Comparison of ENCODE assay signal across 8 cellular contexts in the genomic region with DNA sequence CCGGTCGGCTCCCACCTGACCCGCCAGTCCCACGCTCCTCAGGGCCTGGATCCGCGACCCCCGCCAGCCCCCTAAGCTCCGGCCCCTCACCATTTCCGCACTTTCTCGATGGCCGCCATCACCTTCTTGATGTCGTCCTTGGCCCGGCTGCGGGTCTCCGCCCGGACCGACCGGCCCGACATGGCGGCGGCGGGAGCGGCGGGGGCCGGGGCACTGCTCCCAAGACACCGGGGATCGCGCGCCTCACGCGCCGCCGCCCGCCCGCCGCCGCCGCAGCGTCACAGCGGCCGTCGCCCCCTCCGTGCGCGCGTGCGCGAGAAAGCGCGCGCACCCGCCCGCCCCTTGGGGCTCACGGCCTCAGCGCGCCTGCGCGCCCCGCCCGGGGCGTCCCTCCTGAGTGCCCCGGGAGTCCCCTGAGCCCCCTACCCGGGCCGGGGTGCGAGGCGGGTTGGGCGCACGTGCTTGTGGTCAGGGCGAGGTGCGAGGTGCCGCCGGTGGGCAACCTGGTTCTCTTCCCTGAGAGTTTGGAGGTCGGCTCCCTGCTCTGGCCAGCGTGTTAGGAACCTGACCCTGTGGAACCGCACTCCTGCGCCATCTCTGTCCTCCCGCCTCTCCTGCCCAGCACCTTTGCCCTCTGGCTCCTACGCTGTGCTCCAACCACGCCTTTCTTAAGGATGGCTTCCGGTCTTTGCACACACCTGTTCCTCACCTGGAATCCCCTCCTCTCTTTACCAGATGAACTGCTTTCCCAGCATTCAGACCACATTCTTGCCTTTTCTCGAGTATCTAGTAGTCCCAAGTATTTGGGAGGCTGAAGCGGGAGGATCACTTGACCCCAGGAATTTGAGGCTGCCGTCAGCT. TPM values are rescaled to one million over a fixed set of nuclear protein-coding genes. Genes with fewer than 3 reads are reported as not detected.
DNase-seq lines count a peak whose midpoint lies in the region; ATAC-seq, FAIRE-seq and TF ChIP-seq lines count a peak whose summit lies in the region.

Gene BCL7B (minus strand): TSS at position 294 of the 861 bp plus-strand sequence. CDS start 112 bp downstream, at position 182.

- no peak for TF ChIP-seq CTCF in kidney (IDR thresholded peaks at IDR 0.05; ENCODE audit: borderline replicate concordance, extremely low read depth, insufficient read depth)

- intact Hi-C loops in kidney (cut with DNase I), result no loop called here

- H3K4me3 ChIP-seq in kidney (ENCODE audit: low read length in 2 of 2), result peak within 1 kb of the TSS; percentile 74 to 81

- peaks cover 0 to 16% of the 10 kb centered on the region in 2 donors for H3K4me1 ChIP-seq in kidney (ENCODE audit: control insufficient read depth in 1 of 2, insufficient read depth in 1 of 2, low read depth in 1 of 2, low read length in 2 of 2)

- H3K36me3 ChIP-seq in kidney (ENCODE audit: control insufficient read depth in 1 of 2, insufficient read depth in 2 of 2, low read length in 2 of 2), result no peaks in the 10 kb centered on the region

- peak; percentile 74 to 84 for DNase-seq in NCI-H2081 (lab: John Stamatoyannopoulos, UW)
- DNase-seq in NCI-H2081 treated with DMSO at 0.1 percent for 48 hours (lab: John Stamatoyannopoulos, UW), result no peak
- DNase-seq in NCI-H2029 (lab: John Stamatoyannopoulos, UW), result peak; percentile 50
- DNase-seq in cerebellar cortex (ENCODE audit: low spot score), result peak; percentile 61
- peak; percentile 92 for DNase-seq in kidney
- DNase-seq in stimulated activated CD4-positive, alpha-beta T cell treated with anti-CD3 and anti-CD28 coated beads, Interleukin-15, amount 100 ng/mL, for 1 hour (ENCODE audit: low read depth in 1 of 2, low spot score in 1 of 2), result peak; percentile 65 to 68

- peak; percentile 50 for ATAC-seq in HG02840 (IDR thresholded peaks at IDR 0.05; ENCODE audit: low FRiP score, unreplicated experiment)
- peak; percentile 58 to 64 for ATAC-seq in activated CD4-positive, CD25-positive, alpha-beta regulatory T cell treated with anti-CD3 and anti-CD28 coated beads, Interleukin-2, amount 50 U/mL, for 24 hours

- H3K9me3 ChIP-seq in kidney (ENCODE audit: control insufficient read depth in 1 of 2, low read length in 2 of 2), result no peaks in the 10 kb centered on the region

- H3K27ac ChIP-seq in kidney (ENCODE audit: low read depth in 2 of 2, low read length in 2 of 2), result peak within 1 kb of the TSS; percentile 99 to 100

- peak within 1 kb of the TSS; percentile 66 to 81 for H3K9ac ChIP-seq in kidney (ENCODE audit: low read length in 2 of 2)

- no peak for FAIRE-seq in kidney (lab: Jason Lieb, UNC)

RNA-seq across cellular contexts. Expression of gene BCL7B, which starts in this region (rescaled TPM):
- total RNA-seq in kidney, result 55.4 TPM
- 67.3 TPM for polyA plus RNA-seq in kidney (ENCODE audit: insufficient read depth, low read depth, low replicate concordance)
